ENCODE assay signal across 11 cellular contexts in genomic region chr6:100347901-100348550, GRCh38.
DNase-seq lines count a peak whose midpoint lies in the region; ATAC-seq and TF ChIP-seq lines count a peak whose summit lies in the region.
"Had no signal": no experiment of that assay in that cellular context is flagged by ENCODE, and none has a peak within 500 bp of the region (broad histone marks: within the 10 kb centered on the region; RNA-seq: fewer than 3 reads in every experiment).

No MANE protein-coding gene starts in this region.

- ATAC-seq in GM18870 (IDR thresholded peaks at IDR 0.05; ENCODE audit: unreplicated experiment) (peak; percentile 53), HG03439 (IDR thresholded peaks at IDR 0.05; ENCODE audit: unreplicated experiment) (peak; percentile 57), GM21576 (IDR thresholded peaks at IDR 0.05; ENCODE audit: unreplicated experiment) (no peak)

- DNase-seq in non-pigmented ciliary epithelial cell (ENCODE audit: low read depth) (peak; percentile 72), LoVo (ENCODE audit: low spot score) (no peak), NCI-H2196 treated with DMSO at 0.1 percent for 48 hours (lab: John Stamatoyannopoulos, UW; ENCODE audit: unreplicated experiment) (no peak)
- no peak for DNase-seq in stimulated activated naive CD4-positive, alpha-beta T cell (lab: John Stamatoyannopoulos, UW)
- DNase-seq: H7, NCI-H748 treated with DMSO at 0.1 percent for 48 hours, WERI-Rb-1 had no signal

- H3K4me3 ChIP-seq in WI38 (ENCODE audit: low read depth, low read length), result peak overlapping the region; percentile 20; the same call in 1 of the 2 replicates

- no peak for TF ChIP-seq CTCF in WI38 (IDR thresholded peaks at IDR 0.05; ENCODE audit: low read depth, low read length)
